33 cellular contexts compared by ENCODE assay signal in the genomic region with DNA sequence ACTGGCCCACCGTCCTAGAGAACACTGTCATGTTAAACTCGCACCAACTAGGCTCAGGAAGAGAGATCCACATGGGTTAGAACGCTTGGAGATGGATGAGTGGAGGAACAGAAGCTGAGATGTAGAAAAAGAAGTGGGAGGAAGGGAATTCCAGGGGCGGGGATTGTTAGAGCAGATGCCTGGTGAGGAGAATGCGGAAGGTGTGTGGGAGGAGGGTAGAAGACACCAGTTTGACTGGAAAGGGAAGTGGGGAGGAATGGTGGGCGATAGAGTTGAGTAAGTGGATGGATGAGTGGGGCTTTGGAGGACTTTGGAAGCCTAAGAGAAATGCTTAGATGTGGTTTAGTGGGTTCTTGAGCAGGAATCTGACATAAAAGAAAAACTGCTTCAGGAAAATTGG. TPM values are rescaled to one million over a fixed set of nuclear protein-coding genes. Genes with fewer than 3 reads are reported as not detected.
A peak's percentile ranks its signal among the peaks of the same experiment; 100 is the strongest.
DNase-seq lines count a peak whose midpoint lies in the region; ATAC-seq, FAIRE-seq and TF ChIP-seq lines count a peak whose summit lies in the region.
"Had no signal": no experiment of that assay in that cellular context is flagged by ENCODE, and none has a peak within 500 bp of the region (broad histone marks: within the 10 kb centered on the region; RNA-seq: fewer than 3 reads in every experiment).

No MANE protein-coding gene starts in this region.

- no peak overlapping the region for H3K27ac ChIP-seq in PC-9
- H3K27ac ChIP-seq in esophagus muscularis mucosa (replicated peaks in 1 of 4) = no peak overlapping the region
- H3K27ac ChIP-seq: epithelial cell of prostate, pancreas had no signal

- peaks cover 75% of the 10 kb centered on the region for H3K27me3 ChIP-seq in PC-9 (ENCODE audit: insufficient read depth, low read depth)
- H3K27me3 ChIP-seq in esophagus muscularis mucosa = no peaks in the 10 kb centered on the region
- H3K27me3 ChIP-seq: pancreas had no signal

- no peaks in the 10 kb centered on the region for H3K9me3 Mint-ChIP-seq in neural crest cell
- H3K9me3 Mint-ChIP-seq: activated CD4-positive, alpha-beta T cell treated with anti-CD3 and anti-CD28 coated beads, Interleukin-2, amount 10 ng/mL, durations not matched to agents 24 days and 14 days; activated naive CD4-positive, alpha-beta T cell treated with anti-CD3 and anti-CD28 coated beads, Interleukin-2, amount 50 U/mL, for 72 hours; CD4-positive, alpha-beta memory T cell; HFFc6; stimulated activated naive B cell treated with anti-CD40 and anti-IgM and Interleukin-4, amounts not matched to agents 10 μg/mL and 1 μg/mL and 100 μg/mL, for 72 hours had no signal

- WGBS in esophagus muscularis mucosa = 73% methylated on average over 6 of the region's 6 CpGs

- H3K4me3 Mint-ChIP-seq in neural crest cell = no peak overlapping the region
- H3K4me3 Mint-ChIP-seq: activated CD4-positive, alpha-beta T cell treated with anti-CD3 and anti-CD28 coated beads, Interleukin-2, amount 10 ng/mL, durations not matched to agents 24 days and 14 days; CD4-positive, alpha-beta memory T cell; HFFc6; stimulated activated naive B cell treated with anti-CD40 and anti-IgM and Interleukin-4, amounts not matched to agents 10 μg/mL and 1 μg/mL and 100 μg/mL, for 72 hours had no signal

- no peak for FAIRE-seq in GM12891 (lab: Jason Lieb, UNC)
- FAIRE-seq: bronchial epithelial cell, colon, GM12878, kidney, pancreas had no signal

- no peaks in the 10 kb centered on the region for H3K9me3 ChIP-seq in PC-9 (ENCODE audit: insufficient read depth, low read depth)
- no peaks in the 10 kb centered on the region for H3K9me3 ChIP-seq in esophagus muscularis mucosa
- H3K9me3 ChIP-seq: pancreas had no signal

- no peaks in the 10 kb centered on the region for H3K36me3 ChIP-seq in PC-9 (ENCODE audit: low read depth)
- H3K36me3 ChIP-seq in esophagus muscularis mucosa = no peaks in the 10 kb centered on the region
- H3K36me3 ChIP-seq: pancreas had no signal

- no peaks in the 10 kb centered on the region for H3F3A ChIP-seq in PC-9 (ENCODE audit: insufficient read depth, low read depth)

- no peak for TF ChIP-seq EP300 in esophagus muscularis mucosa (IDR thresholded peaks at IDR 0.05)

- intact Hi-C loops in PC-9 (cut with micrococcal nuclease; ENCODE audit: unreplicated experiment) = no loop called here
- intact Hi-C loops in esophagus muscularis mucosa (cut with DNase I) = loop anchor here (10.0 kb wide), 1 partner anchor 334 kb away; no protein-coding TSS in a partner anchor

- H3K27ac Mint-ChIP-seq in neural crest cell (ENCODE audit: unreplicated experiment) = peak overlapping the region; percentile 91
- H3K27ac Mint-ChIP-seq: activated CD4-positive, alpha-beta T cell treated with anti-CD3 and anti-CD28 coated beads, Interleukin-2, amount 10 ng/mL, durations not matched to agents 24 days and 14 days; activated naive CD4-positive, alpha-beta T cell treated with anti-CD3 and anti-CD28 coated beads, Interleukin-2, amount 50 U/mL, for 72 hours; HFFc6; stimulated activated naive B cell treated with anti-CD40 and anti-IgM and Interleukin-4, amounts not matched to agents 10 μg/mL and 1 μg/mL and 100 μg/mL, for 72 hours had no signal

- H3K4me1 ChIP-seq in PC-9 (replicated peaks; ENCODE audit: insufficient read depth) = no peaks in the 10 kb centered on the region
- H3K4me1 ChIP-seq in esophagus muscularis mucosa = no peaks in the 10 kb centered on the region

- no peaks in the 10 kb centered on the region for H3K27me3 Mint-ChIP-seq in neural crest cell (ENCODE audit: low read depth)
- H3K27me3 Mint-ChIP-seq: CD4-positive, alpha-beta memory T cell; stimulated activated naive B cell treated with anti-CD40 and anti-IgM and Interleukin-4, amounts not matched to agents 10 μg/mL and 1 μg/mL and 100 μg/mL, for 72 hours had no signal

- no peak for TF ChIP-seq CTCF in AG10803 (conservative IDR thresholded peaks at IDR 0.05; ENCODE audit: low read length)
- TF ChIP-seq CTCF in PC-9 (conservative IDR thresholded peaks at IDR 0.05) = no peak
- TF ChIP-seq CTCF in esophagus muscularis mucosa (IDR thresholded peaks at IDR 0.05) = no peak
- TF ChIP-seq CTCF in neural crest cell (conservative IDR thresholded peaks at IDR 0.05) = no peak

- H3K36me3 Mint-ChIP-seq in neural crest cell (ENCODE audit: low read depth) = no peaks in the 10 kb centered on the region
- H3K36me3 Mint-ChIP-seq: activated naive CD4-positive, alpha-beta T cell treated with anti-CD3 and anti-CD28 coated beads, Interleukin-2, amount 50 U/mL, for 72 hours; CD4-positive, alpha-beta memory T cell had no signal

- POLR2A ChIA-PET in PC-9 (lab: Charles Lee; ENCODE audit: unreplicated experiment) = no interaction called here

- peak overlapping the region; percentile 48; the same call in 1 of the 2 replicates for H2AFZ ChIP-seq in PC-9

- no peaks in the 10 kb centered on the region for H3K9me2 ChIP-seq in PC-9 (ENCODE audit: insufficient read depth)

- no peak overlapping the region for H3K4me3 ChIP-seq in AG10803 (ENCODE audit: low read length)
- H3K4me3 ChIP-seq in PC-9 = no peak overlapping the region
- no peak overlapping the region for H3K4me3 ChIP-seq in esophagus muscularis mucosa
- H3K4me3 ChIP-seq: GM12878, lung, pancreas, skin epidermis had no signal

- peaks cover 7% of the 10 kb centered on the region for H3K4me1 Mint-ChIP-seq in neural crest cell
- H3K4me1 Mint-ChIP-seq: activated CD4-positive, alpha-beta T cell treated with anti-CD3 and anti-CD28 coated beads, Interleukin-2, amount 10 ng/mL, durations not matched to agents 24 days and 14 days; CD4-positive, alpha-beta memory T cell; stimulated activated naive B cell treated with anti-CD40 and anti-IgM and Interleukin-4, amounts not matched to agents 10 μg/mL and 1 μg/mL and 100 μg/mL, for 72 hours had no signal

- no peak overlapping the region for H3K4me2 ChIP-seq in PC-9

- no peaks in the 10 kb centered on the region for H4K20me1 ChIP-seq in PC-9 (ENCODE audit: insufficient read depth)

- TF ChIP-seq POLR2A in esophagus muscularis mucosa (IDR thresholded peaks at IDR 0.05; ENCODE audit: low read depth) = no peak
- TF ChIP-seq POLR2A in GM12891 (IDR thresholded peaks at IDR 0.05; ENCODE audit: low read depth, low read length) = no peak

- ATAC-seq in GM21526 (IDR thresholded peaks at IDR 0.05; ENCODE audit: low FRiP score, unreplicated experiment) (no peak), HG02763 (IDR thresholded peaks at IDR 0.05; ENCODE audit: unreplicated experiment) (no peak)
- ATAC-seq: activated naive CD4-positive, alpha-beta T cell treated with anti-CD3 and anti-CD28 coated beads, Interleukin-2, amount 50 U/mL, for 72 hours; GM12878; stimulated activated naive B cell treated with anti-CD40 and anti-IgM and Interleukin-4, amounts not matched to agents 10 μg/mL and 1 μg/mL and 100 μg/mL, for 72 hours had no signal

- CTCF ChIA-PET in PC-9 (lab: Charles Lee) = no interaction called here

- BruUV-seq in PC-9 (replicated peaks; lab: Mats Ljungman, UMichigan) = no TSS peak

- H3K79me2 ChIP-seq in PC-9 (ENCODE audit: low read depth) = no peaks in the 10 kb centered on the region

- peak; percentile 4 for DNase-seq in AG10803 (ENCODE audit: low read depth)
- DNase-seq in PC-9 = no peak
- peak; percentile 84 for DNase-seq in esophagus muscularis mucosa (ENCODE audit: extremely low spot score)
- DNase-seq in neural crest cell (ENCODE audit: low read depth, low spot score) = no peak
- no peak for DNase-seq in GM12891 (ENCODE audit: insufficient read length, low spot score)
- DNase-seq in superior temporal gyrus (ENCODE audit: extremely low spot score) = no peak
- DNase-seq: activated CD4-positive, alpha-beta T cell treated with anti-CD3 and anti-CD28 coated beads, Interleukin-2, amount 10 ng/mL, durations not matched to agents 24 days and 14 days; activated CD8-positive, alpha-beta memory T cell treated with anti-CD3 and anti-CD28 coated beads for 24 hours; activated effector memory CD4-positive, alpha-beta T cell treated with Interleukin-2 at 50 U/mL for 16 hours; activated T-cell treated with anti-CD3 and anti-CD28 coated beads for 4 hours; CD4-positive, alpha-beta memory T cell; effector CD4-positive, alpha-beta T cell; foreskin fibroblast; HFFc6; kidney; NCI-H1092 treated with DMSO at 0.1 percent for 48 hours; NCI-H187 treated with DMSO at 0.1 percent for 48 hours; NCI-H2171; NCI-H510A; pancreas; retina; stimulated activated naive B cell treated with anti-CD40 and anti-IgM and Interleukin-4, amounts not matched to agents 10 μg/mL and 1 μg/mL and 100 μg/mL, for 72 hours; substantia nigra; T1000 had no signal

TF ChIP-seq in GM12891, 5 proteins besides CTCF, POLR2A, EP300 and RAD21:
- TF ChIP-seq POLR2AphosphoS5 (IDR thresholded peaks at IDR 0.05; ENCODE audit: low read depth, low read length) (no peak), TAF1 (IDR thresholded peaks at IDR 0.05; ENCODE audit: low read depth, low read length) (no peak), SPI1 (IDR thresholded peaks at IDR 0.05; ENCODE audit: low read depth, low read length) (no peak), POU2F2 (IDR thresholded peaks at IDR 0.05; ENCODE audit: low read depth, low read length) (no peak), PAX5 (IDR thresholded peaks at IDR 0.05; ENCODE audit: insufficient read depth, low read length, severe bottlenecking) (no peak)

RNA-seq across cellular contexts. Expression of gene DHX38, which starts 37.4 kb away (rescaled TPM):
- 58.9 and 71.1 TPM in 2 replicates for total RNA-seq in PC-9 (2021)
- total RNA-seq in esophagus muscularis mucosa = 10 to 100 TPM; 59.0 to 70.2 (median 62.8) TPM
- total RNA-seq in neural crest cell = 84.0 and 86.0 TPM in 2 replicates
- 48.8 TPM for polyA plus RNA-seq in GM12891 (2012; ENCODE audit: low read depth, missing spikeins)

RNA-seq across cellular contexts. Expression of gene TXNL4B, which starts 37.6 kb away (rescaled TPM):
- total RNA-seq in PC-9 (2021) (11.9 and 12.2 TPM in 2 replicates), esophagus muscularis mucosa (1 to 10 TPM; 4.6 to 7.5 (median 6.4) TPM), neural crest cell (11.8 and 13.5 TPM in 2 replicates)
- polyA plus RNA-seq in GM12891 (2012; ENCODE audit: low read depth, missing spikeins) = 12.6 TPM

RNA-seq across cellular contexts. Expression of gene PMFBP1, which starts 40.9 kb away (rescaled TPM):
- total RNA-seq in PC-9 (2021) = 0.55 TPM in 1 of 2 replicates, not detected in the other
- total RNA-seq in esophagus muscularis mucosa = under 1 TPM in 1 of 4 donors, not detected in 3; 0.50 TPM
- total RNA-seq in neural crest cell = 4.0 and 5.2 TPM in 2 replicates
- 1.6 TPM for polyA plus RNA-seq in GM12891 (2012; ENCODE audit: low read depth, missing spikeins)
- polyA plus RNA-seq: CD4-positive, alpha-beta memory T cell had no signal

Comparison
In these comparisons a context has a peak if more than half of its experiments do, and no peak if none do; other contexts are left out.
1. DNase-seq: peak in AG10803 (single experiment) and esophagus muscularis mucosa (single experiment); none in PC-9 (0 of 2), neural crest cell (single experiment), GM12891 (single experiment) and superior temporal gyrus (single experiment).